In the genomic region with DNA sequence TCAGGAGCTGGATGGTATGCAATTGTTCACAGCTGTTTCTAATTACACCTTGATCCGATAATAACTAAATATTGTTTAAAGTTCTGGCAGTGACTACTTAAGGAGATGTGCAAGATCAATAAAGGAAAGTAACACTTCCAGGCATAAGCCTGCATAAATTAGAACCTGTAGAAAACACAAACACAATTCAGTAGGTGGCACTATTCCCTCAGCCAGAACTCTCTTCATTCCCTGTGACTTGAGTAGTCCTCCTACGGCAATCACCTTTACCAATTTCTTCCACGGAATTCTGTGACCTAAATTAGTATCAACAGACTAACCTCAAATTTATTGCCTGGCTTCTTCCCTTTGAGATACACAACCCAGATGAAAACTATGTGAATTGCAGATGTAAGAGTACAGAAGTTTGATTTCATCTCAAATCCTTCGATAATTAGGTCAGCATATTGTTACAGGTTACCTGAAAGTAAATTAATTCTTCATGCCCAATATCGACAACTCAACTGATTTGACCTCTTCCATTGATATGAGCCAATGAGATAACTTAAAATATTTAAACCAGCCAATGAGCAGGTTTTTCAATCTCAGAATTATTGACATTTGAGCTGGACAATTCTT, we compare ENCODE assay signal across 8 cellular contexts.
DNase-seq lines count a peak whose midpoint lies in the region; ATAC-seq, FAIRE-seq and TF ChIP-seq lines count a peak whose summit lies in the region.

No MANE protein-coding gene starts in this region.

- H3K79me2 ChIP-seq in smooth muscle cell (ENCODE audit: low read depth) = no peaks in the 10 kb centered on the region

- H3K27ac ChIP-seq in Panc1 (ENCODE audit: low read length) (no peak overlapping the region), smooth muscle cell (ENCODE audit: low read depth) (no peak overlapping the region)

- no TSS peak for BruUV-seq in Panc1 (replicated peaks; lab: Mats Ljungman, UMichigan)

- no peak overlapping the region for H2AFZ ChIP-seq in smooth muscle cell (ENCODE audit: low read depth)

- no peaks in the 10 kb centered on the region for H3K36me3 ChIP-seq in Panc1 (ENCODE audit: control insufficient read depth, insufficient read depth, low read length)
- peaks cover 3% of the 10 kb centered on the region for H3K36me3 ChIP-seq in smooth muscle cell (ENCODE audit: low read depth)

- H3K27me3 ChIP-seq in Panc1 (ENCODE audit: control insufficient read depth, insufficient read depth, low read length) (no peaks in the 10 kb centered on the region; the same call in 1 of the 2 replicates), smooth muscle cell (ENCODE audit: low read depth) (no peaks in the 10 kb centered on the region)

- no peak for FAIRE-seq in frontal cortex (lab: Jason Lieb, UNC)

- DNase-seq in AG08396 (ENCODE audit: low spot score) (peak; percentile 22), HuH-7 (ENCODE audit: low spot score) (peak; percentile 22), Panc1 (ENCODE audit: low read depth, low spot score) (peak; percentile 39), frontal cortex (ENCODE audit: low spot score in 2 of 2) (peak; percentile 2 to 21), smooth muscle cell (lab: John Stamatoyannopoulos, UW; ENCODE audit: unreplicated experiment) (no peak), HK-2 (ENCODE audit: unreplicated experiment) (no peak), GM20000 (ENCODE audit: low spot score) (no peak)

- intact Hi-C loops in Panc1 (cut with micrococcal nuclease; ENCODE audit: unreplicated experiment) = loop anchor here (5.0 to 10.0 kb wide), 2 partner anchors 292 to 454 kb away; no protein-coding TSS in a partner anchor

- no peak overlapping the region for H3K4me2 ChIP-seq in smooth muscle cell

- peak; percentile 67; the same call in 1 of the 2 replicates for TF ChIP-seq CTCF in Panc1 (IDR thresholded peaks at IDR 0.05)
- peak; percentile 48 for TF ChIP-seq CTCF in smooth muscle cell (IDR thresholded peaks at IDR 0.05; ENCODE audit: borderline replicate concordance, insufficient read depth, poor library complexity, severe bottlenecking)
- no peak for TF ChIP-seq CTCF in GM20000 (IDR thresholded peaks at IDR 0.05; ENCODE audit: extremely low read depth, missing control alignments)

- H3K4me3 ChIP-seq in Panc1 (ENCODE audit: low read depth in 2 of 2, low read length in 2 of 2) (no peak overlapping the region), smooth muscle cell (no peak overlapping the region)

- 62% methylated on average over 5 of the region's 5 CpGs for WGBS in smooth muscle cell (ENCODE audit: low lambda C conversion rate)

- H3K4me1 ChIP-seq in Panc1 (ENCODE audit: control insufficient read depth, insufficient read depth, low read length) (peaks cover 5% of the 10 kb centered on the region; the same call in 1 of the 2 replicates), smooth muscle cell (ENCODE audit: low read depth) (peaks cover 4% of the 10 kb centered on the region)

- CTCF ChIA-PET in Panc1 (lab: Charles Lee) = interaction anchor here (0.7 kb wide), 2 partner anchors 208 to 1093 kb away, joined by 3 read pairs; no protein-coding TSS in a partner anchor

- no peaks in the 10 kb centered on the region for H4K20me1 ChIP-seq in smooth muscle cell (ENCODE audit: low read depth)

- peaks cover 21% of the 10 kb centered on the region for H3F3A ChIP-seq in smooth muscle cell (ENCODE audit: low read depth)

- peak; percentile 77; the same call in 1 of the 2 replicates for ATAC-seq in Panc1
- no peak for ATAC-seq in HG02840 (IDR thresholded peaks at IDR 0.05; ENCODE audit: low FRiP score, unreplicated experiment)

- POLR2A ChIA-PET in Panc1 (lab: Charles Lee) = no interaction called here

- in situ Hi-C loops in Panc1 (cut with HindIII; ENCODE audit: low pct_unique_long_range_greater_than_20kb, low sequenced_read_pairs) = no loop called here

- H3K9me3 ChIP-seq in Panc1 (ENCODE audit: control insufficient read depth, insufficient read depth, low read depth, low read length) (no peaks in the 10 kb centered on the region), smooth muscle cell (replicated peaks; ENCODE audit: low read depth) (no peaks in the 10 kb centered on the region)

- no peak overlapping the region for H3K9ac ChIP-seq in smooth muscle cell (ENCODE audit: low read depth)

Comparison
In these comparisons a context has a peak if more than half of its experiments do, and no peak if none do; other contexts are left out.
1. DNase-seq: peak in AG08396 (single experiment), HuH-7 (single experiment), Panc1 (single experiment) and frontal cortex (2 of 2); none in smooth muscle cell (single experiment), HK-2 (single experiment) and GM20000 (single experiment).